In the genomic region with DNA sequence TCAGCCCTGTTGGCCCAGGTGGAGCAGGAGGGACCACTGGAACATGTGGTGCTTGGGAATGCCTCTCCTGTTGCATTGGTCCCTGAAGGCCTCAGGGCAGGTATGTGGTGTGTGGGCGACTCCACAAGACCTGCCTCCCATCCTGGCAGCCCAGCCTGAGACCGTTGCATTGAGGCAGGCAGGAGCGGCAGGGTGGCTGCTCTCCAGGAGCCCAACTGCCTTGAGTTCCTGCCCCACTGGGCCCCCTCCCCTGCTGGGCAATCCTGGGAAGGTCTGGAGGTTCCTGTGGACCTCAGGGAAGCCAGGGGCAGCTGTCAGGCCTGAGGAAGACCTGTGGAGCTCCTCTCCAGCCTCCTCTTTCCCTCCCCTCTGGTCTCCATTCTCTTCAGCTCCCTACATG, we compare ENCODE assay signal across 20 cellular contexts. TPM values are rescaled to one million over a fixed set of nuclear protein-coding genes. Genes with fewer than 3 reads are reported as not detected.
DNase-seq lines count a peak whose midpoint lies in the region; ATAC-seq and TF ChIP-seq lines count a peak whose summit lies in the region.
"Had no signal": no experiment of that assay in that cellular context is flagged by ENCODE, and none has a peak within 500 bp of the region (broad histone marks: within the 10 kb centered on the region; RNA-seq: fewer than 3 reads in every experiment).

No MANE protein-coding gene starts in this region.

- H4K20me1 ChIP-seq in mammary epithelial cell (ENCODE audit: insufficient read depth, low read length): no peaks in the 10 kb centered on the region

- in situ Hi-C loops in Panc1 (cut with HindIII; ENCODE audit: low pct_unique_long_range_greater_than_20kb, low sequenced_read_pairs): no loop called here
- in situ Hi-C loops in mammary epithelial cell (cut with MboI; ENCODE audit: low sequenced_read_pairs in 2 of 2): no loop called here

- peak overlapping the region; percentile 17 for H3K4me2 ChIP-seq in mammary epithelial cell (ENCODE audit: insufficient read depth, low read depth, low read length)

- ATAC-seq in activated CD8-positive, alpha-beta T cell treated with anti-CD3 and anti-CD28 coated beads, Interleukin-2, amount 10 ng/mL, durations not matched to agents 7 days and 5 days: no peak
- no peak for ATAC-seq in activated CD8-positive, alpha-beta T cell treated with anti-CD3 and anti-CD28 coated beads for 36 hours
- ATAC-seq in Panc1: peak; percentile 29

- no peak overlapping the region for H2AFZ ChIP-seq in mammary epithelial cell (ENCODE audit: low read depth, low read length)

- peaks cover 4% of the 10 kb centered on the region; the same call in 1 of the 2 replicates for H3K36me3 ChIP-seq in Panc1 (ENCODE audit: control insufficient read depth, insufficient read depth, low read length)
- H3K36me3 ChIP-seq in mammary epithelial cell (ENCODE audit: insufficient read depth, low read length): peaks cover 18% of the 10 kb centered on the region

- H3K27ac ChIP-seq in Panc1 (ENCODE audit: low read length) (no peak overlapping the region), mammary epithelial cell (ENCODE audit: insufficient read depth, low read depth, low read length) (no peak overlapping the region)
- H3K27ac ChIP-seq: 22Rv1, Peyer's patch had no signal

- H3K27me3 ChIP-seq in Panc1 (ENCODE audit: control insufficient read depth, insufficient read depth, low read length) (no peaks in the 10 kb centered on the region), mammary epithelial cell (ENCODE audit: insufficient read depth, low read length) (no peaks in the 10 kb centered on the region)
- H3K27me3 ChIP-seq: MG63, Peyer's patch had no signal

- H3K4me3 Mint-ChIP-seq in activated CD8-positive, alpha-beta T cell treated with anti-CD3 and anti-CD28 coated beads, Interleukin-2, amount 10 ng/mL, durations not matched to agents 7 days and 5 days: no peak overlapping the region
- H3K4me3 Mint-ChIP-seq in activated CD8-positive, alpha-beta T cell treated with anti-CD3 and anti-CD28 coated beads for 36 hours: no peak overlapping the region
- H3K4me3 Mint-ChIP-seq in progenitor cell of endocrine pancreas (ENCODE audit: low read depth): no peak overlapping the region
- H3K4me3 Mint-ChIP-seq in activated T-helper 2 cell treated with anti-CD3 and anti-CD28 coated beads, Interferon-gamma antibody, Interleukin-2, Interleukin-4, amounts not matched to agents 10 μg/mL and 5 μg/mL and 100 μg/mL, durations not matched to agents 14 hours and 24 hours and 36 hours (ENCODE audit: low read depth): no peak overlapping the region
- H3K4me3 Mint-ChIP-seq: B cell; CD4-positive, CD25-positive, alpha-beta regulatory T cell had no signal

- H3K27me3 Mint-ChIP-seq in activated CD8-positive, alpha-beta T cell treated with anti-CD3 and anti-CD28 coated beads, Interleukin-2, amount 10 ng/mL, durations not matched to agents 7 days and 5 days (ENCODE audit: low read depth): no peaks in the 10 kb centered on the region
- no peaks in the 10 kb centered on the region for H3K27me3 Mint-ChIP-seq in activated CD8-positive, alpha-beta T cell treated with anti-CD3 and anti-CD28 coated beads for 36 hours
- no peaks in the 10 kb centered on the region for H3K27me3 Mint-ChIP-seq in progenitor cell of endocrine pancreas
- H3K27me3 Mint-ChIP-seq in activated T-helper 2 cell treated with anti-CD3 and anti-CD28 coated beads, Interferon-gamma antibody, Interleukin-2, Interleukin-4, amounts not matched to agents 10 μg/mL and 5 μg/mL and 100 μg/mL, durations not matched to agents 14 hours and 24 hours and 36 hours (ENCODE audit: low read depth): no peaks in the 10 kb centered on the region
- H3K27me3 Mint-ChIP-seq: B cell; CD4-positive, CD25-positive, alpha-beta regulatory T cell had no signal

- H3K4me1 ChIP-seq in Panc1 (ENCODE audit: control insufficient read depth, insufficient read depth, low read length) (no peaks in the 10 kb centered on the region), mammary epithelial cell (ENCODE audit: insufficient read depth, low read length) (peaks cover 22% of the 10 kb centered on the region)
- H3K4me1 ChIP-seq: Peyer's patch had no signal

- H3K79me2 ChIP-seq in mammary epithelial cell (ENCODE audit: insufficient read depth, low read length): no peaks in the 10 kb centered on the region

- H3K4me3 ChIP-seq in Panc1 (ENCODE audit: low read depth in 2 of 2, low read length in 2 of 2) (no peak overlapping the region), mammary epithelial cell (replicated peaks in 1 of 3; ENCODE audit: insufficient read depth in 1 of 3, low read depth in 2 of 3, low read length in 3 of 3) (no peak overlapping the region)
- H3K4me3 ChIP-seq: MG63, Peyer's patch had no signal

- no peaks in the 10 kb centered on the region for H3K9me3 Mint-ChIP-seq in activated CD8-positive, alpha-beta T cell treated with anti-CD3 and anti-CD28 coated beads, Interleukin-2, amount 10 ng/mL, durations not matched to agents 7 days and 5 days (ENCODE audit: insufficient read depth)
- no peaks in the 10 kb centered on the region for H3K9me3 Mint-ChIP-seq in activated CD8-positive, alpha-beta T cell treated with anti-CD3 and anti-CD28 coated beads for 36 hours
- no peaks in the 10 kb centered on the region for H3K9me3 Mint-ChIP-seq in progenitor cell of endocrine pancreas (ENCODE audit: low read depth)
- no peaks in the 10 kb centered on the region for H3K9me3 Mint-ChIP-seq in activated T-helper 2 cell treated with anti-CD3 and anti-CD28 coated beads, Interferon-gamma antibody, Interleukin-2, Interleukin-4, amounts not matched to agents 10 μg/mL and 5 μg/mL and 100 μg/mL, durations not matched to agents 14 hours and 24 hours and 36 hours
- H3K9me3 Mint-ChIP-seq: CD4-positive, CD25-positive, alpha-beta regulatory T cell had no signal

- POLR2A ChIA-PET in activated CD8-positive, alpha-beta T cell treated with anti-CD3 and anti-CD28 coated beads, Interleukin-2, amount 10 ng/mL, durations not matched to agents 7 days and 5 days (lab: Charles Lee): interaction anchor here (0.6 kb wide), 1 partner anchor 125 kb away, joined by 3 read pairs; no protein-coding TSS in a partner anchor
- POLR2A ChIA-PET in activated CD8-positive, alpha-beta T cell treated with anti-CD3 and anti-CD28 coated beads for 36 hours (lab: Charles Lee): interaction anchor here (0.6 kb wide), 1 partner anchor 205 kb away, joined by 3 read pairs; no protein-coding TSS in a partner anchor
- POLR2A ChIA-PET in Panc1 (lab: Charles Lee): interaction anchor here (0.5 to 0.6 kb wide), 2 partner anchors 31 to 706 kb away, joined by 4 read pairs; no protein-coding TSS in a partner anchor

- DNase-seq in activated CD8-positive, alpha-beta T cell treated with anti-CD3 and anti-CD28 coated beads, Interleukin-2, amount 10 ng/mL, durations not matched to agents 7 days and 5 days: no peak
- no peak for DNase-seq in activated CD8-positive, alpha-beta T cell treated with anti-CD3 and anti-CD28 coated beads for 36 hours
- DNase-seq in Panc1 (ENCODE audit: low read depth, low spot score) (no peak), mammary epithelial cell (peak; percentile 25), progenitor cell of endocrine pancreas (ENCODE audit: low spot score, unreplicated experiment) (no peak), LoVo (ENCODE audit: low spot score) (no peak), NCI-H510A (lab: John Stamatoyannopoulos, UW) (no peak)
- no peak for DNase-seq in activated T-helper 2 cell treated with anti-CD3 and anti-CD28 coated beads, Interferon-gamma antibody, Interleukin-2, Interleukin-4, amounts not matched to agents 10 μg/mL and 5 μg/mL and 100 μg/mL, durations not matched to agents 14 hours and 24 hours and 36 hours (ENCODE audit: low spot score)
- DNase-seq: CD4-positive, CD25-positive, alpha-beta regulatory T cell; DMS79; KG1; MG63; NCI-H1092; NCI-H146; NCI-H2081; NCI-H524 treated with DMSO at 0.1 percent for 48 hours; Peyer's patch; SHP77 treated with DMSO at 0.1 percent for 48 hours had no signal

- WGBS in mammary epithelial cell (ENCODE audit: low coverage, missing lambda C conversion rate): no CpG with 5 or more reads among the region's 3 CpGs

- BruUV-seq in Panc1 (replicated peaks; lab: Mats Ljungman, UMichigan) (no TSS peak), mammary epithelial cell (replicated peaks; lab: Mats Ljungman, UMichigan) (no TSS peak)

- H3K36me3 Mint-ChIP-seq in activated CD8-positive, alpha-beta T cell treated with anti-CD3 and anti-CD28 coated beads, Interleukin-2, amount 10 ng/mL, durations not matched to agents 7 days and 5 days (ENCODE audit: low read depth): peaks cover 55% of the 10 kb centered on the region
- H3K36me3 Mint-ChIP-seq in activated CD8-positive, alpha-beta T cell treated with anti-CD3 and anti-CD28 coated beads for 36 hours (ENCODE audit: low read depth): peaks cover 33% of the 10 kb centered on the region
- H3K36me3 Mint-ChIP-seq in progenitor cell of endocrine pancreas (ENCODE audit: insufficient read depth): peaks cover 22% of the 10 kb centered on the region
- H3K36me3 Mint-ChIP-seq in activated T-helper 2 cell treated with anti-CD3 and anti-CD28 coated beads, Interferon-gamma antibody, Interleukin-2, Interleukin-4, amounts not matched to agents 10 μg/mL and 5 μg/mL and 100 μg/mL, durations not matched to agents 14 hours and 24 hours and 36 hours (ENCODE audit: low read depth): peaks cover 59% of the 10 kb centered on the region

- H3K4me1 Mint-ChIP-seq in activated CD8-positive, alpha-beta T cell treated with anti-CD3 and anti-CD28 coated beads, Interleukin-2, amount 10 ng/mL, durations not matched to agents 7 days and 5 days (ENCODE audit: low read depth): no peaks in the 10 kb centered on the region
- H3K4me1 Mint-ChIP-seq in activated CD8-positive, alpha-beta T cell treated with anti-CD3 and anti-CD28 coated beads for 36 hours (ENCODE audit: low read depth): no peaks in the 10 kb centered on the region
- no peaks in the 10 kb centered on the region for H3K4me1 Mint-ChIP-seq in progenitor cell of endocrine pancreas (ENCODE audit: low read depth)
- no peaks in the 10 kb centered on the region for H3K4me1 Mint-ChIP-seq in activated T-helper 2 cell treated with anti-CD3 and anti-CD28 coated beads, Interferon-gamma antibody, Interleukin-2, Interleukin-4, amounts not matched to agents 10 μg/mL and 5 μg/mL and 100 μg/mL, durations not matched to agents 14 hours and 24 hours and 36 hours (ENCODE audit: low read depth)

- H3K27ac Mint-ChIP-seq in activated CD8-positive, alpha-beta T cell treated with anti-CD3 and anti-CD28 coated beads, Interleukin-2, amount 10 ng/mL, durations not matched to agents 7 days and 5 days: peak overlapping the region; percentile 46
- H3K27ac Mint-ChIP-seq in activated CD8-positive, alpha-beta T cell treated with anti-CD3 and anti-CD28 coated beads for 36 hours: no peak overlapping the region
- H3K27ac Mint-ChIP-seq in progenitor cell of endocrine pancreas: peak overlapping the region; percentile 41
- H3K27ac Mint-ChIP-seq in activated T-helper 2 cell treated with anti-CD3 and anti-CD28 coated beads, Interferon-gamma antibody, Interleukin-2, Interleukin-4, amounts not matched to agents 10 μg/mL and 5 μg/mL and 100 μg/mL, durations not matched to agents 14 hours and 24 hours and 36 hours: no peak overlapping the region
- H3K27ac Mint-ChIP-seq: B cell had no signal

- CTCF ChIA-PET in activated CD8-positive, alpha-beta T cell treated with anti-CD3 and anti-CD28 coated beads, Interleukin-2, amount 10 ng/mL, durations not matched to agents 7 days and 5 days (lab: Charles Lee): interaction anchor here (1.1 to 3.1 kb wide), 2 partner anchors 12 to 156 kb away, joined by 4 to 13 read pairs; no protein-coding TSS in a partner anchor
- CTCF ChIA-PET in activated CD8-positive, alpha-beta T cell treated with anti-CD3 and anti-CD28 coated beads for 36 hours (lab: Charles Lee): interaction anchor here (1.1 to 2.6 kb wide), 3 partner anchors 11 to 126 kb away, joined by 3 to 14 read pairs (median 3); no protein-coding TSS in a partner anchor
- CTCF ChIA-PET in Panc1 (lab: Charles Lee) (interaction anchor here (0.6 kb wide), 1 partner anchor 11 kb away, joined by 9 read pairs; no protein-coding TSS in a partner anchor), mammary epithelial cell (lab: Charles Lee; ENCODE audit: low non-redundant PET) (no interaction called here)

- intact Hi-C loops in activated CD8-positive, alpha-beta T cell treated with anti-CD3 and anti-CD28 coated beads for 36 hours (cut with micrococcal nuclease): no loop called here
- intact Hi-C loops in Panc1 (cut with micrococcal nuclease; ENCODE audit: unreplicated experiment): no loop called here
- intact Hi-C loops in mammary epithelial cell (cut with micrococcal nuclease): no loop called here
- intact Hi-C loops in activated T-helper 2 cell treated with anti-CD3 and anti-CD28 coated beads, Interferon-gamma antibody, Interleukin-2, Interleukin-4, amounts not matched to agents 10 μg/mL and 5 μg/mL and 100 μg/mL, durations not matched to agents 14 hours and 24 hours and 36 hours (cut with micrococcal nuclease): no loop called here

- TF ChIP-seq CTCF in activated CD8-positive, alpha-beta T cell treated with anti-CD3 and anti-CD28 coated beads for 36 hours (IDR thresholded peaks at IDR 0.05): no peak
- no peak for TF ChIP-seq CTCF in Panc1 (IDR thresholded peaks at IDR 0.05)
- no peak for TF ChIP-seq CTCF in mammary epithelial cell (conservative IDR thresholded peaks at IDR 0.05 in 1 of 2, IDR thresholded peaks at IDR 0.05 in 1 of 2; ENCODE audit: extremely low read depth in 1 of 2, insufficient read depth in 1 of 2, low read depth in 1 of 2, low read length in 2 of 2)
- TF ChIP-seq CTCF in progenitor cell of endocrine pancreas (IDR thresholded peaks at IDR 0.05; ENCODE audit: unreplicated experiment): no peak

- peaks cover 2% of the 10 kb centered on the region; the same call in 1 of the 2 replicates for H3K9me3 ChIP-seq in Panc1 (ENCODE audit: control insufficient read depth, insufficient read depth, low read depth, low read length)
- H3K9me3 ChIP-seq in mammary epithelial cell (replicated peaks; ENCODE audit: insufficient read depth, low read length): peaks cover 5% of the 10 kb centered on the region
- H3K9me3 ChIP-seq: MG63, Peyer's patch had no signal

- H3K9ac ChIP-seq in mammary epithelial cell (ENCODE audit: insufficient read depth, low read length): no peak overlapping the region

- dilution Hi-C loops in mammary epithelial cell (cut with HindIII; ENCODE audit: low sequenced_read_pairs): no loop called here

RNA-seq across cellular contexts. Expression of gene MAVS, which starts 19.8 kb away (rescaled TPM):
- total RNA-seq in activated CD8-positive, alpha-beta T cell treated with anti-CD3 and anti-CD28 coated beads, Interleukin-2, amount 10 ng/mL, durations not matched to agents 7 days and 5 days: 10 to 100 TPM; 29.7 TPM
- 10 to 100 TPM; 17.0 to 17.5 TPM for total RNA-seq in activated CD8-positive, alpha-beta T cell treated with anti-CD3 and anti-CD28 coated beads for 36 hours
- total RNA-seq in Panc1 (2021; ENCODE audit: unreplicated experiment): 32.3 TPM
- 17.9 TPM for polyA plus RNA-seq in Panc1 (2012; ENCODE audit: insufficient read length)
- total RNA-seq in mammary epithelial cell: 10 to 100 TPM; 27.7 to 37.9 TPM
- 14.6 TPM for polyA plus RNA-seq in mammary epithelial cell
- 43.1 TPM for polyA minus RNA-seq in mammary epithelial cell
- total RNA-seq in progenitor cell of endocrine pancreas: 42.2 and 43.8 TPM in 2 replicates
- total RNA-seq in activated T-helper 2 cell treated with anti-CD3 and anti-CD28 coated beads, Interferon-gamma antibody, Interleukin-2, Interleukin-4, amounts not matched to agents 10 μg/mL and 5 μg/mL and 100 μg/mL, durations not matched to agents 14 hours and 24 hours and 36 hours: 41.0 and 43.5 TPM in 2 replicates

RNA-seq across cellular contexts. Expression of gene PANK2, which starts 22.7 kb away (rescaled TPM):
- total RNA-seq in activated CD8-positive, alpha-beta T cell treated with anti-CD3 and anti-CD28 coated beads, Interleukin-2, amount 10 ng/mL, durations not matched to agents 7 days and 5 days: 10 to 100 TPM; 73.1 to 74.4 TPM
- total RNA-seq in activated CD8-positive, alpha-beta T cell treated with anti-CD3 and anti-CD28 coated beads for 36 hours: 10 to 100 TPM; 47.6 to 50.3 TPM
- total RNA-seq in Panc1 (2021; ENCODE audit: unreplicated experiment) (40.9 TPM), mammary epithelial cell (10 to 100 TPM; 41.0 to 45.0 TPM), progenitor cell of endocrine pancreas (53.8 and 57.6 TPM in 2 replicates)
- 25.0 TPM for polyA plus RNA-seq in Panc1 (2012; ENCODE audit: insufficient read length)
- 19.8 TPM for polyA plus RNA-seq in mammary epithelial cell
- 46.3 TPM for polyA minus RNA-seq in mammary epithelial cell
- 49.2 and 51.4 TPM in 2 replicates for total RNA-seq in activated T-helper 2 cell treated with anti-CD3 and anti-CD28 coated beads, Interferon-gamma antibody, Interleukin-2, Interleukin-4, amounts not matched to agents 10 μg/mL and 5 μg/mL and 100 μg/mL, durations not matched to agents 14 hours and 24 hours and 36 hours

RNA-seq across cellular contexts. Expression of gene AP5S1, which starts 46.1 kb away (rescaled TPM):
- 10 to 100 TPM; 13.8 to 16.5 TPM for total RNA-seq in activated CD8-positive, alpha-beta T cell treated with anti-CD3 and anti-CD28 coated beads, Interleukin-2, amount 10 ng/mL, durations not matched to agents 7 days and 5 days
- 1 to 10 TPM; 7.4 to 8.6 TPM for total RNA-seq in activated CD8-positive, alpha-beta T cell treated with anti-CD3 and anti-CD28 coated beads for 36 hours
- total RNA-seq in Panc1 (2021; ENCODE audit: unreplicated experiment) (23.1 TPM), mammary epithelial cell (10 to 100 TPM; 14.9 to 15.5 TPM), progenitor cell of endocrine pancreas (12.3 and 13.2 TPM in 2 replicates)
- polyA plus RNA-seq in Panc1 (2012; ENCODE audit: insufficient read length): 28.9 TPM
- 11.5 TPM for polyA plus RNA-seq in mammary epithelial cell
- 22.3 TPM for polyA minus RNA-seq in mammary epithelial cell
- total RNA-seq in activated T-helper 2 cell treated with anti-CD3 and anti-CD28 coated beads, Interferon-gamma antibody, Interleukin-2, Interleukin-4, amounts not matched to agents 10 μg/mL and 5 μg/mL and 100 μg/mL, durations not matched to agents 14 hours and 24 hours and 36 hours: 11.9 and 12.8 TPM in 2 replicates

Comparison
In these comparisons a context has a peak if more than half of its experiments do, and no peak if none do; other contexts are left out.
1. H3K27ac Mint-ChIP-seq: peak in activated CD8-positive, alpha-beta T cell treated with anti-CD3 and anti-CD28 coated beads, Interleukin-2, amount 10 ng/mL, durations not matched to agents 7 days and 5 days (single experiment) and progenitor cell of endocrine pancreas (single experiment); none in activated CD8-positive, alpha-beta T cell treated with anti-CD3 and anti-CD28 coated beads for 36 hours (single experiment) and activated T-helper 2 cell treated with anti-CD3 and anti-CD28 coated beads, Interferon-gamma antibody, Interleukin-2, Interleukin-4, amounts not matched to agents 10 μg/mL and 5 μg/mL and 100 μg/mL, durations not matched to agents 14 hours and 24 hours and 36 hours (single experiment).